In the genomic region with DNA sequence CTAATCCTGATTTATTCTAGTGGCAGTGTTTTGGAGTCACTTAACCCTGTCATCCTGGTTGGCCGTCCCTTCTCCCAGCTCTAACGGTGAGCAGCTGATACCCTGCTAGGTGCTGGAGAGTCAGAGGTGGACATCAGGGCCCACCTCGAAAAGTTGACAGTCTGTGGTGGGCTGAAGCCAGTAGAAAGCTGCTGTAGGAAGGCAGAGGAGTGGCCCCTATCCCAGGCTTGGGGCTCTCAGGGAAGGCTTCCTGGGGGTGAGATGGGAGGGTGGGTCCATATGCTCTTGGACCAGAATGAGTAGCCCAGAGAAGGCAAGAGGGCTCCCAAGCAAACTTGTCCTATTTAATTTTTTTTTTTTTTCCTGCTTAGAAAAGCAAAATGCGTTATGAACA, we compare ENCODE assay signal across 7 cellular contexts. TPM values are rescaled to one million over a fixed set of nuclear protein-coding genes. Genes with fewer than 3 reads are reported as not detected.
A peak's percentile ranks its signal among the peaks of the same experiment; 100 is the strongest.
DNase-seq lines count a peak whose midpoint lies in the region; ATAC-seq and TF ChIP-seq lines count a peak whose summit lies in the region.

No MANE protein-coding gene starts in this region.

- 46% methylated on average over 4 of the region's 4 CpGs for WGBS in esophagus muscularis mucosa

- H3K4me1 ChIP-seq in RWPE2 (ENCODE audit: insufficient read depth, poor library complexity, severe bottlenecking) (peaks cover 23% of the 10 kb centered on the region), esophagus muscularis mucosa (peaks cover 29 to 41% (median 39%) of the 10 kb centered on the region in 4 donors), skeletal muscle satellite cell (ENCODE audit: control insufficient read depth, insufficient read depth, low read length) (peaks cover 28% of the 10 kb centered on the region)

- peak overlapping the region; percentile 26 for H3K9ac ChIP-seq in skeletal muscle satellite cell (ENCODE audit: low read depth, low read length)

- intact Hi-C loops in esophagus muscularis mucosa (cut with DNase I): loop anchor here (10.0 kb wide), 1 partner anchor 47 kb away; the partner anchor contains the start of gene EVI5

- TF ChIP-seq POLR2A in esophagus muscularis mucosa (IDR thresholded peaks at IDR 0.05; ENCODE audit: low read depth): no peak

- H3K27me3 ChIP-seq in RWPE2 (ENCODE audit: insufficient read depth, poor library complexity, severe bottlenecking): no peaks in the 10 kb centered on the region
- no peaks in the 10 kb centered on the region for H3K27me3 ChIP-seq in esophagus muscularis mucosa
- no peaks in the 10 kb centered on the region for H3K27me3 ChIP-seq in skeletal muscle satellite cell (ENCODE audit: control insufficient read depth, insufficient read depth, low read length)

- H3K27ac ChIP-seq in RWPE2 (ENCODE audit: poor library complexity, severe bottlenecking) (peak overlapping the region; percentile 82), esophagus muscularis mucosa (replicated peaks in 1 of 4) (peak overlapping the region in 3 of 4 donors; percentile 95 to 96 (median 95))

- H3K36me3 ChIP-seq in RWPE2 (ENCODE audit: low read depth) (peaks cover 42% of the 10 kb centered on the region), esophagus muscularis mucosa (peaks cover 0 to 30% (median 21%) of the 10 kb centered on the region in 4 donors), skeletal muscle satellite cell (ENCODE audit: insufficient read depth, low read length) (peaks cover 42% of the 10 kb centered on the region)

- ATAC-seq in GM21737 (IDR thresholded peaks at IDR 0.05; ENCODE audit: unreplicated experiment) (peak; percentile 1), RWPE2 (ENCODE audit: low read depth) (no peak), HG02763 (IDR thresholded peaks at IDR 0.05; ENCODE audit: unreplicated experiment) (no peak), HG03108 (IDR thresholded peaks at IDR 0.05; ENCODE audit: unreplicated experiment) (no peak)

- peak overlapping the region; percentile 91 for H3K4me3 ChIP-seq in RWPE2 (ENCODE audit: severe bottlenecking)
- peak overlapping the region; percentile 84 to 95 (median 92) for H3K4me3 ChIP-seq in esophagus muscularis mucosa
- H3K4me3 ChIP-seq in skeletal muscle satellite cell (ENCODE audit: low read length): peak overlapping the region; percentile 94

- TF ChIP-seq CTCF in RWPE2 (IDR thresholded peaks at IDR 0.05; ENCODE audit: poor library complexity, severe bottlenecking): no peak
- TF ChIP-seq CTCF in esophagus muscularis mucosa (IDR thresholded peaks at IDR 0.05): no peak

- peak overlapping the region; percentile 68 for H3K4me2 ChIP-seq in skeletal muscle satellite cell (ENCODE audit: low read length)

- TF ChIP-seq EP300 in esophagus muscularis mucosa (IDR thresholded peaks at IDR 0.05): no peak

- DNase-seq in RWPE2 (ENCODE audit: low spot score): no peak
- no peak for DNase-seq in esophagus muscularis mucosa (ENCODE audit: extremely low spot score)
- no peak for DNase-seq in NCI-H2227 (lab: John Stamatoyannopoulos, UW; ENCODE audit: unreplicated experiment)

- H3K9me3 ChIP-seq in RWPE2 (ENCODE audit: severe bottlenecking) (no peaks in the 10 kb centered on the region), esophagus muscularis mucosa (no peaks in the 10 kb centered on the region), skeletal muscle satellite cell (replicated peaks; ENCODE audit: low read length) (no peaks in the 10 kb centered on the region)

RNA-seq across cellular contexts. Expression of gene RPL5, which starts 0.5 kb away (rescaled TPM):
- 1,000 to 10,000 TPM; 1,085 to 2,182 (median 1,790) TPM for total RNA-seq in esophagus muscularis mucosa
- total RNA-seq in skeletal muscle satellite cell (2012; rRNA removed): 1,301 and 1,416 TPM in 2 replicates

RNA-seq across cellular contexts. Expression of gene EVI5, which starts 46.5 kb away (rescaled TPM):
- total RNA-seq in esophagus muscularis mucosa: 10 to 100 TPM; 32.3 to 55.2 (median 40.4) TPM
- 15.5 and 17.7 TPM in 2 replicates for total RNA-seq in skeletal muscle satellite cell (2012; rRNA removed)
